ENCODE assay signal across 17 cellular contexts in the genomic region with DNA sequence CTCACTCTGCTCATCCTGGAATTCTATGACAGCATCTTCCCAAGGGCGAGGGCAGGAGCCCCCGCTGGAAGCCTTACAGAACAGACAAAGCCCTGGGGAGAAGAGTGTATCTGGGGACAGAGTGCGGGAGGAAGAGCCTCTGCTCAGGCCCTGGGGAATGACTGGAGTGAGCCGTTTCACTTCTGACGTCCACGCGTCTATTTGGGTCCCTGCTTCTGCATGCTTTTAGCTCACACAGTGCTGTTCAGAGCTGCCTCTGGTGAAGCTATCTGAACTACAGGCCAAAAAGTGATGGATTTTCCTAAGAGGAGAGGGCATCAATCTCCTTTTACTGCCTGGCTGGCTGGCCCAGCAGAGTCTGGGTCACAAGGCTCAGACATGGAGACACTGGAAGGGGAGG.
DNase-seq lines count a peak whose midpoint lies in the region; ATAC-seq, FAIRE-seq and TF ChIP-seq lines count a peak whose summit lies in the region.
"Had no signal": no experiment of that assay in that cellular context is flagged by ENCODE, and none has a peak within 500 bp of the region (broad histone marks: within the 10 kb centered on the region; RNA-seq: fewer than 3 reads in every experiment).

No MANE protein-coding gene starts in this region.

- H3K4me3 ChIP-seq in Karpas-422 (ENCODE audit: low read length), result no peak overlapping the region
- no peak overlapping the region for H3K4me3 ChIP-seq in kidney (ENCODE audit: low read length in 2 of 2)
- H3K4me3 ChIP-seq in suprapubic skin, result no peak overlapping the region
- H3K4me3 ChIP-seq: Peyer's patch had no signal

- WGBS in suprapubic skin, result 93% methylated on average over 7 of the region's 7 CpGs

- TF ChIP-seq EP300 in suprapubic skin (IDR thresholded peaks at IDR 0.05), result no peak

- no peaks in the 10 kb centered on the region for H3K79me2 ChIP-seq in Karpas-422 (ENCODE audit: low read length)

- H3K9ac ChIP-seq in Karpas-422 (ENCODE audit: low read length) (peak overlapping the region; percentile 47; the same call in 1 of the 2 replicates), kidney (ENCODE audit: low read length in 2 of 2) (no peak overlapping the region)

- ATAC-seq in Right ventricle myocardium superior (ENCODE audit: poor library complexity), result peak; percentile 14

- H3K27me3 ChIP-seq in Karpas-422 (ENCODE audit: low read length) (no peaks in the 10 kb centered on the region), suprapubic skin (no peaks in the 10 kb centered on the region)
- H3K27me3 ChIP-seq: Peyer's patch had no signal

- no peak overlapping the region for H3K4me2 ChIP-seq in Karpas-422 (ENCODE audit: low read depth, low read length, poor library complexity, severe bottlenecking)

- no peak for FAIRE-seq in kidney (lab: Jason Lieb, UNC)

- H3K9me3 ChIP-seq in Karpas-422 (ENCODE audit: low read length) (no peaks in the 10 kb centered on the region), kidney (ENCODE audit: control insufficient read depth in 1 of 2, low read length in 2 of 2) (no peaks in the 10 kb centered on the region), suprapubic skin (no peaks in the 10 kb centered on the region)
- H3K9me3 ChIP-seq: Peyer's patch had no signal

- peak; percentile 67 for DNase-seq in Karpas-422
- DNase-seq in Right ventricle myocardium superior, result no peak
- DNase-seq in kidney, result peak; percentile 73
- DNase-seq in suprapubic skin (ENCODE audit: low spot score in 2 of 2), result peak in 1 of 2 donors; percentile 13
- no peak for DNase-seq in DMS153 (lab: John Stamatoyannopoulos, UW)
- DNase-seq in CD1c-positive myeloid dendritic cell (ENCODE audit: extremely low spot score), result no peak
- no peak for DNase-seq in Ammon's horn (ENCODE audit: low spot score)
- DNase-seq: CD4-positive, CD25-positive, alpha-beta regulatory T cell; COR-L47; DMS 273 treated with DMSO at 0.1 percent for 48 hours; GDM1; H9; KBM-7; NCI-H2081 treated with DMSO at 0.1 percent for 48 hours; NCI-H748 treated with DMSO at 0.1 percent for 48 hours; NK-92 treated with Interleukin-12 subunit alpha and Interleukin-12 subunit beta, amount 100 ng/mL, for 24 hours; Peyer's patch had no signal

- H3K36me3 ChIP-seq in Karpas-422 (ENCODE audit: insufficient read depth, low read length) (no peaks in the 10 kb centered on the region), kidney (ENCODE audit: control insufficient read depth in 1 of 2, insufficient read depth in 2 of 2, low read length in 2 of 2) (no peaks in the 10 kb centered on the region), suprapubic skin (no peaks in the 10 kb centered on the region)
- H3K36me3 ChIP-seq: Peyer's patch had no signal

- TF ChIP-seq CTCF in kidney (IDR thresholded peaks at IDR 0.05; ENCODE audit: borderline replicate concordance, extremely low read depth, insufficient read depth) (no peak), suprapubic skin (IDR thresholded peaks at IDR 0.05) (no peak)

- no peaks in the 10 kb centered on the region for H3K9me2 ChIP-seq in Karpas-422 (replicated peaks; ENCODE audit: insufficient read depth, low read length)

- H2AFZ ChIP-seq in Karpas-422 (ENCODE audit: low read length), result no peak overlapping the region

- TF ChIP-seq POLR2A in suprapubic skin (IDR thresholded peaks at IDR 0.05), result no peak

- no peaks in the 10 kb centered on the region for H4K20me1 ChIP-seq in Karpas-422 (ENCODE audit: insufficient read depth, low read depth, low read length)

- intact Hi-C loops in Right ventricle myocardium superior (cut with DNase I), result no loop called here
- intact Hi-C loops in kidney (cut with DNase I), result no loop called here

- H3K4me1 ChIP-seq in Karpas-422 (ENCODE audit: low read length) (peaks cover 25% of the 10 kb centered on the region), kidney (ENCODE audit: control insufficient read depth in 1 of 2, insufficient read depth in 1 of 2, low read depth in 1 of 2, low read length in 2 of 2) (peaks cover 0 to 4% of the 10 kb centered on the region in 2 donors), suprapubic skin (peaks cover 16% of the 10 kb centered on the region)
- H3K4me1 ChIP-seq: Peyer's patch had no signal

- H3K27ac ChIP-seq in Karpas-422 (ENCODE audit: low read length) (no peak overlapping the region), kidney (ENCODE audit: low read depth in 2 of 2, low read length in 2 of 2) (peak overlapping the region; percentile 32 to 55), suprapubic skin (peak overlapping the region; percentile 2)
- H3K27ac ChIP-seq: Peyer's patch had no signal

Comparison
In these comparisons a context has a peak if more than half of its experiments do, and no peak if none do; other contexts are left out.
1. DNase-seq: peak in Karpas-422 (single experiment) and kidney (single experiment); none in Right ventricle myocardium superior (single experiment), DMS153 (single experiment), CD1c-positive myeloid dendritic cell (single experiment) and Ammon's horn (single experiment).